ENCODE assay signal across 18 cellular contexts in genomic region chr16:57394444-57394843, GRCh38. TPM values are rescaled to one million over a fixed set of nuclear protein-coding genes. Genes with fewer than 3 reads are reported as not detected.
DNase-seq lines count a peak whose midpoint lies in the region; TF ChIP-seq lines count a peak whose summit lies in the region.
"Had no signal": no experiment of that assay in that cellular context is flagged by ENCODE, and none has a peak within 500 bp of the region (broad histone marks: within the 10 kb centered on the region; RNA-seq: fewer than 3 reads in every experiment).

No MANE protein-coding gene starts in this region.

- DNase-seq in NCI-H2029 (lab: John Stamatoyannopoulos, UW) (peak; percentile 7), NCI-H2029 treated with DMSO at 0.1 percent for 48 hours (lab: John Stamatoyannopoulos, UW) (no peak), OCI-M1 (lab: John Stamatoyannopoulos, UW) (peak; percentile 42), fibroblast of pulmonary artery (ENCODE audit: low read depth) (peak; percentile 47), stomach (peak; percentile 51), MG63 (no peak), NOMO-1 treated with dmso at 0.1 percent for 144 hours (lab: John Stamatoyannopoulos, UW; ENCODE audit: unreplicated experiment) (no peak), NCI-H1694 treated with DMSO at 0.1 percent for 48 hours (lab: John Stamatoyannopoulos, UW) (no peak)
- DNase-seq: activated CD4-positive, alpha-beta memory T cell treated with anti-CD3 and anti-CD28 coated beads for 36 hours; endodermal cell; NCI-H1930; spleen; T-helper 2 cell had no signal

- no peak for TF ChIP-seq EP300 in stomach (IDR thresholded peaks at IDR 0.05)

- intact Hi-C loops in stomach (cut with DNase I; ENCODE audit: low total_unique reads) = no loop called here

- peaks cover 4 to 21% (median 8%) of the 10 kb centered on the region in 4 donors for H3K4me1 ChIP-seq in stomach
- H3K4me1 ChIP-seq: spleen had no signal

- H3K4me3 ChIP-seq in fibroblast of pulmonary artery (replicated peaks; ENCODE audit: low read depth, low read length) (no peak overlapping the region), stomach (no peak overlapping the region), MG63 (no peak overlapping the region)
- H3K4me3 ChIP-seq: spleen had no signal

- H3K36me3 ChIP-seq in stomach = no peaks in the 10 kb centered on the region
- no peaks in the 10 kb centered on the region for H3K36me3 ChIP-seq in MG63
- H3K36me3 ChIP-seq: spleen had no signal

- H3K27ac ChIP-seq in stomach = no peak overlapping the region
- H3K27ac ChIP-seq: spleen had no signal

- no peak for TF ChIP-seq POLR2A in stomach (IDR thresholded peaks at IDR 0.05)

- H3K27me3 ChIP-seq in stomach (no peaks in the 10 kb centered on the region), MG63 (peaks cover 40% of the 10 kb centered on the region)
- H3K27me3 ChIP-seq: spleen had no signal

- H3K9me3 ChIP-seq in stomach (no peaks in the 10 kb centered on the region), MG63 (peaks cover 13% of the 10 kb centered on the region)
- H3K9me3 ChIP-seq: spleen had no signal

- 45 to 59% (median 54%) methylated on average over 7 of the region's 7 CpGs for WGBS in stomach, 5 donors

- TF ChIP-seq CTCF in fibroblast of pulmonary artery (IDR thresholded peaks at IDR 0.05; ENCODE audit: low read length, missing control alignments) = no peak
- no peak for TF ChIP-seq CTCF in stomach (IDR thresholded peaks at IDR 0.05)

RNA-seq across cellular contexts. Expression of gene CCL17, which starts 10.1 kb away (rescaled TPM):
- not detected for total RNA-seq in stomach
- 1 to 10 TPM in 1 of 3 donors, not detected in 2; 3.9 TPM for polyA plus RNA-seq in stomach
- not detected in 2 replicates for total RNA-seq in MG63 (2014; rRNA removed; shearing (Covaris generic); ENCODE audit: low replicate concordance)
- total RNA-seq: endodermal cell, neural crest cell, OCI-LY7, temporal lobe had no signal
- polyA plus RNA-seq: IgD-negative memory B cell had no signal

RNA-seq across cellular contexts. Expression of gene CX3CL1, which starts 22.2 kb away (rescaled TPM):
- 10 to 100 TPM in 1 of 5 donors, 1 to 10 TPM in 2, not detected in 2; 1.3 to 43.8 (median 7.1) TPM for total RNA-seq in stomach
- polyA plus RNA-seq in stomach = 10 to 100 TPM in 1 of 3 donors, 1 to 10 TPM in 2; 3.2 to 11.5 (median 6.4) TPM
- total RNA-seq in MG63 (2014; rRNA removed; shearing (Covaris generic); ENCODE audit: low replicate concordance) = not detected in 2 replicates
- total RNA-seq: activated CD4-positive, alpha-beta memory T cell treated with anti-CD3 and anti-CD28 coated beads for 36 hours; activated T-helper 2 cell treated with anti-CD3 and anti-CD28 coated beads, Interferon-gamma antibody, Interleukin-2, Interleukin-4, amounts not matched to agents 10 μg/mL and 5 μg/mL and 100 μg/mL, durations not matched to agents 14 hours and 24 hours and 36 hours; OCI-LY7 had no signal
- polyA plus RNA-seq: IgD-negative memory B cell had no signal

RNA-seq across cellular contexts. Expression of gene CCL22, which starts 35.9 kb away (rescaled TPM):
- total RNA-seq in stomach = under 1 TPM in 1 of 5 donors, not detected in 4; 0.37 TPM
- polyA plus RNA-seq in stomach = under 1 TPM; 0.12 to 0.45 (median 0.15) TPM
- total RNA-seq in MG63 (2014; rRNA removed; shearing (Covaris generic); ENCODE audit: low replicate concordance) = not detected in 2 replicates
- total RNA-seq: endodermal cell, neural crest cell, OCI-LY7, temporal lobe had no signal

RNA-seq across cellular contexts. Expression of gene CIAPIN1, which starts 52.7 kb away (rescaled TPM):
- 100 to 1,000 TPM in 1 of 5 donors, 10 to 100 TPM in 4; 14.0 to 146 (median 37.7) TPM for total RNA-seq in stomach
- polyA plus RNA-seq in stomach = 10 to 100 TPM; 18.6 to 35.9 (median 29.6) TPM
- total RNA-seq in MG63 (2014; rRNA removed; shearing (Covaris generic); ENCODE audit: low replicate concordance) = 177 and 277 TPM in 2 replicates

RNA-seq across cellular contexts. Expression of gene COQ9, which starts 52.8 kb away (rescaled TPM):
- total RNA-seq in stomach = 100 to 1,000 TPM in 1 of 5 donors, 10 to 100 TPM in 4; 40.6 to 108 (median 58.9) TPM
- polyA plus RNA-seq in stomach = 10 to 100 TPM; 56.4 to 79.3 (median 74.5) TPM
- total RNA-seq in MG63 (2014; rRNA removed; shearing (Covaris generic); ENCODE audit: low replicate concordance) = 133 and 193 TPM in 2 replicates

Comparison
In these comparisons a context has a peak if more than half of its experiments do, and no peak if none do; other contexts are left out.
1. DNase-seq: peak in NCI-H2029 (single experiment), OCI-M1 (single experiment), fibroblast of pulmonary artery (single experiment) and stomach (single experiment); none in NCI-H2029 treated with DMSO at 0.1 percent for 48 hours (single experiment), MG63 (single experiment), NOMO-1 treated with dmso at 0.1 percent for 144 hours (single experiment) and NCI-H1694 treated with DMSO at 0.1 percent for 48 hours (single experiment).